8 cellular contexts compared by ENCODE assay signal in genomic region chr4:93828332-93828829, GRCh38. TPM values are rescaled to one million over a fixed set of nuclear protein-coding genes. Genes with fewer than 3 reads are reported as not detected.
DNase-seq lines count a peak whose midpoint lies in the region; ATAC-seq and TF ChIP-seq lines count a peak whose summit lies in the region.

TSS of gene ATOH1 (plus strand) at chr4:93828753. CDS start at chr4:93828927, 174 bp downstream.

- peak within 1 kb of the TSS; percentile 82 to 88 (median 87) for H3K4me3 Mint-ChIP-seq in brain

- intact Hi-C loops in aorta (cut with DNase I) = no loop called here

- peaks cover 98% of the 10 kb centered on the region for H3K27me3 Mint-ChIP-seq in brain

- H3K36me3 Mint-ChIP-seq in brain = no peaks in the 10 kb centered on the region

- no peak within 1 kb of the TSS for H3K4me3 ChIP-seq in lung
- peak within 1 kb of the TSS; percentile 11 to 45 for H3K4me3 ChIP-seq in aorta (ENCODE audit: low read length in 2 of 2)

- DNase-seq in ELF-1 (ENCODE audit: low read depth, low spot score) = peak; percentile 89
- DNase-seq in M059J (ENCODE audit: low read depth) = peak; percentile 12
- no peak for DNase-seq in lung (ENCODE audit: low spot score)
- peak in 1 of 2 donors; percentile 69 for DNase-seq in aorta
- DNase-seq in activated CD4-positive, alpha-beta T cell treated with anti-CD3 and anti-CD28 coated beads, Interleukin-2, amount 50 U/mL, for 4 hours = no peak

- H3K9me3 ChIP-seq in lung (ENCODE audit: control insufficient read depth in 2 of 2, insufficient read depth in 1 of 2, low read length in 1 of 2) = peaks cover 0 to 8% of the 10 kb centered on the region in 2 donors
- H3K9me3 ChIP-seq in aorta (ENCODE audit: control insufficient read depth, low read length) = no peaks in the 10 kb centered on the region

- H3K36me3 ChIP-seq in lung (ENCODE audit: control insufficient read depth in 2 of 2, insufficient read depth in 2 of 2, low read length in 2 of 2) = no peaks in the 10 kb centered on the region
- no peaks in the 10 kb centered on the region for H3K36me3 ChIP-seq in aorta (ENCODE audit: control insufficient read depth in 1 of 2, insufficient read depth in 2 of 2, low read length in 1 of 2)

- peaks cover 0 to 9% (median 6%) of the 10 kb centered on the region in 5 experiments for H3K9me3 Mint-ChIP-seq in brain

- peaks cover 14% of the 10 kb centered on the region for H3K27me3 ChIP-seq in lung (ENCODE audit: control insufficient read depth, insufficient read depth)
- no peaks in the 10 kb centered on the region for H3K27me3 ChIP-seq in aorta (ENCODE audit: control insufficient read depth in 1 of 2, insufficient read depth in 2 of 2, low read length in 1 of 2)

- 1 to 2% methylated on average over 40 of the region's 40 CpGs for WGBS in lung, 2 donors
- WGBS in aorta, 2 donors = 1% methylated on average over 40 of the region's 40 CpGs

- no peak within 1 kb of the TSS for H3K27ac Mint-ChIP-seq in brain

- TF ChIP-seq CTCF in brain (conservative IDR thresholded peaks at IDR 0.05) (no peak), lung (IDR thresholded peaks at IDR 0.05; ENCODE audit: control extremely low read depth, extremely low read depth) (no peak)

- ATAC-seq in lung (ENCODE audit: insufficient read depth, low FRiP score) = peak; percentile 32
- ATAC-seq in aorta (ENCODE audit: low FRiP score) = peak; percentile 20
- ATAC-seq in HG03139 (IDR thresholded peaks at IDR 0.05; ENCODE audit: unreplicated experiment) = no peak
- no peak for ATAC-seq in GM18519 (IDR thresholded peaks at IDR 0.05; ENCODE audit: low FRiP score, unreplicated experiment)

- no peak within 1 kb of the TSS for H3K27ac ChIP-seq in lung (ENCODE audit: low read depth in 1 of 2, low read length in 1 of 2)
- no peak within 1 kb of the TSS for H3K27ac ChIP-seq in aorta (ENCODE audit: low read depth in 1 of 2, low read length in 2 of 2)

- H3K4me1 Mint-ChIP-seq in brain = peaks cover 33% of the 10 kb centered on the region

- H3K4me1 ChIP-seq in lung (ENCODE audit: control insufficient read depth in 2 of 2, insufficient read depth in 2 of 2, low read length in 2 of 2) (peaks cover 0 to 15% of the 10 kb centered on the region in 2 donors), aorta (ENCODE audit: control insufficient read depth in 1 of 2, insufficient read depth in 2 of 2, low read length in 2 of 2) (no peaks in the 10 kb centered on the region)

RNA-seq across cellular contexts. Expression of gene ATOH1, which starts in this region (rescaled TPM):
- total RNA-seq in M059J (2014; rRNA removed; shearing (Covaris generic)) = not detected in 2 replicates
- not detected for polyA plus RNA-seq in brain (ENCODE audit: insufficient read depth, low read depth, low replicate concordance)
- not detected for total RNA-seq in lung
- polyA plus RNA-seq in lung = not detected
- not detected for total RNA-seq in aorta
- polyA plus RNA-seq in aorta = 1 to 10 TPM in 1 of 2 donors, not detected in 1; 3.0 TPM

Comparison
In these comparisons a context has a peak if more than half of its experiments do, and no peak if none do; other contexts are left out.
1. Peak in DNase-seq in M059J; RNA of the gene not detected or under 1 TPM.
2. Peak in ATAC-seq in lung; RNA of the gene not detected or under 1 TPM.